Comparison of ENCODE assay signal across 20 cellular contexts in genomic region chr2:9412756-9413155, GRCh38. TPM values are rescaled to one million over a fixed set of nuclear protein-coding genes. Genes with fewer than 3 reads are reported as not detected.
DNase-seq lines count a peak whose midpoint lies in the region; ATAC-seq and TF ChIP-seq lines count a peak whose summit lies in the region.
"Had no signal": no experiment of that assay in that cellular context is flagged by ENCODE, and none has a peak within 500 bp of the region (broad histone marks: within the 10 kb centered on the region; RNA-seq: fewer than 3 reads in every experiment).

No MANE protein-coding gene starts in this region.

- DNase-seq in activated CD4-positive, alpha-beta T cell treated with anti-CD3 and anti-CD28 coated beads for 36 hours, result no peak
- DNase-seq in activated CD4-positive, alpha-beta T cell treated with anti-CD3 and anti-CD28 coated beads, Interleukin-2, amount 10 ng/mL, durations not matched to agents 24 days and 14 days, result no peak
- DNase-seq in A673 (ENCODE audit: low spot score), result no peak
- peak; percentile 53 for DNase-seq in amniotic epithelial cell (ENCODE audit: low read depth)
- DNase-seq in progenitor cell of endocrine pancreas (ENCODE audit: low spot score, unreplicated experiment), result no peak
- DNase-seq in natural killer cell, result no peak
- DNase-seq in islet precursor cell, result no peak
- no peak for DNase-seq in AG08396 (ENCODE audit: low spot score)
- DNase-seq: ACHN; C1 segment of cervical spinal cord; Calu3; CD4-positive, alpha-beta memory T cell; COR-L47; DMS53; DMS79 treated with DMSO at 0.1 percent for 48 hours; GF-D8; GM23248; H9 had no signal

- peaks cover 17% of the 10 kb centered on the region for H3K4me1 Mint-ChIP-seq in activated CD4-positive, alpha-beta T cell treated with anti-CD3 and anti-CD28 coated beads for 36 hours
- H3K4me1 Mint-ChIP-seq in activated CD4-positive, alpha-beta T cell treated with anti-CD3 and anti-CD28 coated beads, Interleukin-2, amount 10 ng/mL, durations not matched to agents 24 days and 14 days, result peaks cover 19% of the 10 kb centered on the region
- H3K4me1 Mint-ChIP-seq in progenitor cell of endocrine pancreas (ENCODE audit: low read depth) (peaks cover 2% of the 10 kb centered on the region), natural killer cell (peaks cover 36% of the 10 kb centered on the region in 2 donors)
- H3K4me1 Mint-ChIP-seq: H9 had no signal

- POLR2A ChIA-PET in activated CD4-positive, alpha-beta T cell treated with anti-CD3 and anti-CD28 coated beads for 36 hours (lab: Charles Lee), result interaction anchor here (0.6 kb wide), 1 partner anchor 13 kb away, joined by 3 read pairs; no protein-coding TSS in a partner anchor
- POLR2A ChIA-PET in A673 (lab: Charles Lee; ENCODE audit: low non-redundant PET), result no interaction called here

- TF ChIP-seq CTCF in A673 (conservative IDR thresholded peaks at IDR 0.05; ENCODE audit: low read depth, low read length), result no peak
- TF ChIP-seq CTCF in progenitor cell of endocrine pancreas (IDR thresholded peaks at IDR 0.05; ENCODE audit: unreplicated experiment), result no peak
- TF ChIP-seq CTCF in natural killer cell (IDR thresholded peaks at IDR 0.05), result no peak

- intact Hi-C loops in activated CD4-positive, alpha-beta T cell treated with anti-CD3 and anti-CD28 coated beads for 36 hours (cut with DNase I, micrococcal nuclease), result no loop called here
- intact Hi-C loops in activated CD4-positive, alpha-beta T cell treated with anti-CD3 and anti-CD28 coated beads, Interleukin-2, amount 10 ng/mL, durations not matched to agents 24 days and 14 days (cut with micrococcal nuclease), result no loop called here
- intact Hi-C loops in A673 (cut with micrococcal nuclease; ENCODE audit: unreplicated experiment), result no loop called here
- intact Hi-C loops in natural killer cell (cut with micrococcal nuclease), result no loop called here

- no peak overlapping the region for H3K4me3 Mint-ChIP-seq in activated CD4-positive, alpha-beta T cell treated with anti-CD3 and anti-CD28 coated beads for 36 hours
- no peak overlapping the region for H3K4me3 Mint-ChIP-seq in activated CD4-positive, alpha-beta T cell treated with anti-CD3 and anti-CD28 coated beads, Interleukin-2, amount 10 ng/mL, durations not matched to agents 24 days and 14 days
- H3K4me3 Mint-ChIP-seq in progenitor cell of endocrine pancreas (ENCODE audit: low read depth), result no peak overlapping the region
- no peak overlapping the region for H3K4me3 Mint-ChIP-seq in natural killer cell
- H3K4me3 Mint-ChIP-seq: CD4-positive, alpha-beta memory T cell; H9 had no signal

- no peaks in the 10 kb centered on the region for H3K27me3 Mint-ChIP-seq in activated CD4-positive, alpha-beta T cell treated with anti-CD3 and anti-CD28 coated beads for 36 hours
- no peaks in the 10 kb centered on the region for H3K27me3 Mint-ChIP-seq in activated CD4-positive, alpha-beta T cell treated with anti-CD3 and anti-CD28 coated beads, Interleukin-2, amount 10 ng/mL, durations not matched to agents 24 days and 14 days
- H3K27me3 Mint-ChIP-seq in progenitor cell of endocrine pancreas, result no peaks in the 10 kb centered on the region
- H3K27me3 Mint-ChIP-seq in natural killer cell (ENCODE audit: low read depth in 2 of 2), result no peaks in the 10 kb centered on the region
- H3K27me3 Mint-ChIP-seq: CD4-positive, alpha-beta memory T cell had no signal

- no peaks in the 10 kb centered on the region for H3K9me3 ChIP-seq in A673 (ENCODE audit: low read depth, low read length, poor library complexity, severe bottlenecking)

- no peaks in the 10 kb centered on the region for H3K27me3 ChIP-seq in A673 (replicated peaks; ENCODE audit: insufficient read depth, low read depth, low read length, poor library complexity)

- H3K9me3 Mint-ChIP-seq in activated CD4-positive, alpha-beta T cell treated with anti-CD3 and anti-CD28 coated beads for 36 hours (ENCODE audit: low read depth), result no peaks in the 10 kb centered on the region
- H3K9me3 Mint-ChIP-seq in activated CD4-positive, alpha-beta T cell treated with anti-CD3 and anti-CD28 coated beads, Interleukin-2, amount 10 ng/mL, durations not matched to agents 24 days and 14 days, result no peaks in the 10 kb centered on the region
- H3K9me3 Mint-ChIP-seq in progenitor cell of endocrine pancreas (ENCODE audit: low read depth) (no peaks in the 10 kb centered on the region), natural killer cell (no peaks in the 10 kb centered on the region)
- H3K9me3 Mint-ChIP-seq: H9 had no signal

- CTCF ChIA-PET in activated CD4-positive, alpha-beta T cell treated with anti-CD3 and anti-CD28 coated beads for 36 hours (lab: Charles Lee), result no interaction called here
- CTCF ChIA-PET in A673 (lab: Charles Lee), result no interaction called here

- H3K4me1 ChIP-seq in A673 (ENCODE audit: insufficient read depth, low read length, poor library complexity, severe bottlenecking), result no peaks in the 10 kb centered on the region

- H3K4me3 ChIP-seq in A673 (ENCODE audit: low read depth, low read length, poor library complexity, severe bottlenecking), result no peak overlapping the region
- H3K4me3 ChIP-seq: GM23248 had no signal

- H3K36me3 ChIP-seq in A673 (ENCODE audit: insufficient read depth, low read length, poor library complexity, severe bottlenecking), result peaks cover 21% of the 10 kb centered on the region

- peaks cover 53% of the 10 kb centered on the region for H3K36me3 Mint-ChIP-seq in activated CD4-positive, alpha-beta T cell treated with anti-CD3 and anti-CD28 coated beads for 36 hours (ENCODE audit: low read depth)
- H3K36me3 Mint-ChIP-seq in activated CD4-positive, alpha-beta T cell treated with anti-CD3 and anti-CD28 coated beads, Interleukin-2, amount 10 ng/mL, durations not matched to agents 24 days and 14 days (ENCODE audit: low read depth), result peaks cover 49% of the 10 kb centered on the region
- H3K36me3 Mint-ChIP-seq in progenitor cell of endocrine pancreas (ENCODE audit: insufficient read depth), result peaks cover 6% of the 10 kb centered on the region
- H3K36me3 Mint-ChIP-seq in natural killer cell, result no peaks in the 10 kb centered on the region

- peak overlapping the region; percentile 8 for H3K27ac Mint-ChIP-seq in activated CD4-positive, alpha-beta T cell treated with anti-CD3 and anti-CD28 coated beads for 36 hours
- no peak overlapping the region for H3K27ac Mint-ChIP-seq in activated CD4-positive, alpha-beta T cell treated with anti-CD3 and anti-CD28 coated beads, Interleukin-2, amount 10 ng/mL, durations not matched to agents 24 days and 14 days
- H3K27ac Mint-ChIP-seq in progenitor cell of endocrine pancreas (peak overlapping the region; percentile 67), natural killer cell (peak overlapping the region in 1 of 2 donors; percentile 15)
- H3K27ac Mint-ChIP-seq: H9 had no signal

- no TSS peak for BruUV-seq in A673 (replicated peaks; lab: Mats Ljungman, UMichigan)

- H3K27ac ChIP-seq in A673 (ENCODE audit: low read depth, low read length, poor library complexity, severe bottlenecking), result peak overlapping the region; percentile 12
- H3K27ac ChIP-seq: 22Rv1, GM23248 had no signal

- ATAC-seq in activated CD4-positive, alpha-beta T cell treated with anti-CD3 and anti-CD28 coated beads for 36 hours, result no peak
- ATAC-seq in natural killer cell, result no peak
- ATAC-seq: HCT116 had no signal

RNA-seq across cellular contexts. Expression of gene ITGB1BP1, which starts 10.6 kb away (rescaled TPM):
- total RNA-seq in activated CD4-positive, alpha-beta T cell treated with anti-CD3 and anti-CD28 coated beads for 36 hours, result 10 to 100 TPM; 89.7 to 92.1 TPM
- total RNA-seq in activated CD4-positive, alpha-beta T cell treated with anti-CD3 and anti-CD28 coated beads, Interleukin-2, amount 10 ng/mL, durations not matched to agents 24 days and 14 days, result 121 and 131 TPM in 2 replicates
- total RNA-seq in A673 (2021) (115 and 138 TPM in 2 replicates), progenitor cell of endocrine pancreas (40.7 and 41.8 TPM in 2 replicates), natural killer cell (100 to 1,000 TPM in 1 of 3 donors, 10 to 100 TPM in 2; 66.9 to 114 (median 91.7) TPM)

RNA-seq across cellular contexts. Expression of gene CPSF3, which starts 10.7 kb away (rescaled TPM):
- 100 to 1,000 TPM in 1 of 2 experiments, 10 to 100 TPM in 1; 72.3 to 103 TPM for total RNA-seq in activated CD4-positive, alpha-beta T cell treated with anti-CD3 and anti-CD28 coated beads for 36 hours
- total RNA-seq in activated CD4-positive, alpha-beta T cell treated with anti-CD3 and anti-CD28 coated beads, Interleukin-2, amount 10 ng/mL, durations not matched to agents 24 days and 14 days, result 81.4 TPM in 2 replicates
- total RNA-seq in A673 (2021) (86.8 and 87.2 TPM in 2 replicates), progenitor cell of endocrine pancreas (60.3 and 60.4 TPM in 2 replicates), natural killer cell (10 to 100 TPM; 28.4 to 30.7 (median 28.7) TPM)
